9 cellular contexts compared by ENCODE assay signal in the genomic region with DNA sequence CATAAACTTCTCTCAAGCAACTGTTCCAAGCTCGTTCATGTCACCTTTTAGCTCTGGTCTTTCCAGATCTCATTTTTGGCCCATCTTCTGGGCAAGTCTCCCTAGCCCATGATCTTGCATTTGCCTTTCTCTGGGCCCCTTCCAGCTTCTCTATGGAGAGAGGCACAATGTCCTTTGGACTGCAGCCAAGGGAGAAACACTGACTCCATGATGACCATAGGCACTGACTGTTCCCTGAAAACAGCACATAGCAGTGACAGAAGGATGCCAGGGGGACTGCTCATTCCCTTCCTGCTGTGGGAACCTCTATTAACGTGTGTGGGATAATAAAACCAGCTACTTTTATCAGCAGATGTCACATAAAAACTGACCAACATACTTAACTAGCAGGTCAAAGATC.
DNase-seq lines count a peak whose midpoint lies in the region; ATAC-seq and TF ChIP-seq lines count a peak whose summit lies in the region.
"Had no signal": no experiment of that assay in that cellular context is flagged by ENCODE, and none has a peak within 500 bp of the region (broad histone marks: within the 10 kb centered on the region; RNA-seq: fewer than 3 reads in every experiment).

No MANE protein-coding gene starts in this region.

- no peak overlapping the region for H3K27ac Mint-ChIP-seq in CD8-positive, alpha-beta memory T cell
- H3K27ac Mint-ChIP-seq: activated T-helper 1 cell treated with anti-CD3 and anti-CD28 coated beads, Interleukin-12 subunit alpha, Interleukin-12 subunit beta, Interleukin-2, Interleukin-4 antibody, amounts not matched to agents 30 ng/mL and 10 ng/mL and 1 ng/mL, durations not matched to agents 14 hours and 24 hours and 36 hours had no signal

- ATAC-seq in gastroesophageal sphincter (peak; percentile 85), sciatic nerve (peak; percentile 59), HG03135 (IDR thresholded peaks at IDR 0.05; ENCODE audit: unreplicated experiment) (no peak)

- no peak for TF ChIP-seq EP300 in gastroesophageal sphincter (IDR thresholded peaks at IDR 0.05)

- no peaks in the 10 kb centered on the region for H3K9me3 Mint-ChIP-seq in CD8-positive, alpha-beta memory T cell
- H3K9me3 Mint-ChIP-seq: activated T-helper 1 cell treated with anti-CD3 and anti-CD28 coated beads, Interleukin-12 subunit alpha, Interleukin-12 subunit beta, Interleukin-2, Interleukin-4 antibody, amounts not matched to agents 30 ng/mL and 10 ng/mL and 1 ng/mL, durations not matched to agents 14 hours and 24 hours and 36 hours had no signal

- no peaks in the 10 kb centered on the region for H3K36me3 ChIP-seq in gastroesophageal sphincter
- H3K36me3 ChIP-seq in CD8-positive, alpha-beta memory T cell (ENCODE audit: insufficient read depth, low read length): no peaks in the 10 kb centered on the region

- CTCF ChIA-PET in RWPE1 (lab: Yijun Ruan, JAX): no interaction called here
- CTCF ChIA-PET in CD8-positive, alpha-beta memory T cell (lab: Charles Lee): no interaction called here

- TF ChIP-seq CTCF in RWPE1 (conservative IDR thresholded peaks at IDR 0.05; ENCODE audit: low read depth): no peak
- TF ChIP-seq CTCF in gastroesophageal sphincter (IDR thresholded peaks at IDR 0.05): no peak

- H3K27me3 Mint-ChIP-seq in CD8-positive, alpha-beta memory T cell: no peaks in the 10 kb centered on the region

- H3K4me1 ChIP-seq in gastroesophageal sphincter: peaks cover 9 to 29% (median 12%) of the 10 kb centered on the region in 3 donors
- no peaks in the 10 kb centered on the region for H3K4me1 ChIP-seq in CD8-positive, alpha-beta memory T cell (ENCODE audit: insufficient read depth, low read length)

- H3K4me3 ChIP-seq in gastroesophageal sphincter: no peak overlapping the region
- H3K4me3 ChIP-seq in CD8-positive, alpha-beta memory T cell (ENCODE audit: low read length): no peak overlapping the region

- no peak overlapping the region for H3K4me3 Mint-ChIP-seq in CD8-positive, alpha-beta memory T cell
- H3K4me3 Mint-ChIP-seq: activated T-helper 1 cell treated with anti-CD3 and anti-CD28 coated beads, Interleukin-12 subunit alpha, Interleukin-12 subunit beta, Interleukin-2, Interleukin-4 antibody, amounts not matched to agents 30 ng/mL and 10 ng/mL and 1 ng/mL, durations not matched to agents 14 hours and 24 hours and 36 hours had no signal

- H3K36me3 Mint-ChIP-seq in CD8-positive, alpha-beta memory T cell: no peaks in the 10 kb centered on the region

- intact Hi-C loops in sciatic nerve (cut with DNase I): no loop called here

- peak; percentile 1 for DNase-seq in DMS153 treated with DMSO at 0.1 percent for 48 hours (lab: John Stamatoyannopoulos, UW; ENCODE audit: unreplicated experiment)
- DNase-seq in RWPE1 (ENCODE audit: low spot score): peak; percentile 14
- no peak for DNase-seq in sciatic nerve (ENCODE audit: low spot score)
- DNase-seq in CD1c-positive myeloid dendritic cell (ENCODE audit: extremely low spot score): no peak
- DNase-seq in CD8-positive, alpha-beta memory T cell: no peak
- DNase-seq in NCI-H2171 treated with DMSO at 0.1 percent for 48 hours (lab: John Stamatoyannopoulos, UW): no peak

- no peaks in the 10 kb centered on the region for H3K9me3 ChIP-seq in gastroesophageal sphincter
- no peaks in the 10 kb centered on the region for H3K9me3 ChIP-seq in CD8-positive, alpha-beta memory T cell (ENCODE audit: low read length)

- H3K27ac ChIP-seq in RWPE1 (peak overlapping the region; percentile 65), gastroesophageal sphincter (peak overlapping the region; percentile 74 to 97 (median 80))
- no peak overlapping the region for H3K27ac ChIP-seq in CD8-positive, alpha-beta memory T cell (ENCODE audit: low read depth, low read length)

- POLR2A ChIA-PET in RWPE1 (lab: Yijun Ruan, JAX; ENCODE audit: low non-redundant PET): no interaction called here
- POLR2A ChIA-PET in CD8-positive, alpha-beta memory T cell (lab: Charles Lee): no interaction called here

- WGBS in gastroesophageal sphincter (ENCODE audit: low coverage in 1 of 2), 2 donors: 10 to 12% methylated on average over 2 of the region's 2 CpGs

- H3K4me1 Mint-ChIP-seq in CD8-positive, alpha-beta memory T cell: no peaks in the 10 kb centered on the region

- H3K27me3 ChIP-seq in gastroesophageal sphincter: no peaks in the 10 kb centered on the region
- H3K27me3 ChIP-seq in CD8-positive, alpha-beta memory T cell (ENCODE audit: insufficient read depth, low read length, poor library complexity, severe bottlenecking): no peaks in the 10 kb centered on the region

- no peak for TF ChIP-seq POLR2A in gastroesophageal sphincter (IDR thresholded peaks at IDR 0.05)

Comparison
In these comparisons a context has a peak if more than half of its experiments do, and no peak if none do; other contexts are left out.
1. DNase-seq: peak in DMS153 treated with DMSO at 0.1 percent for 48 hours (single experiment) and RWPE1 (single experiment); none in sciatic nerve (single experiment), CD1c-positive myeloid dendritic cell (single experiment), CD8-positive, alpha-beta memory T cell (0 of 5) and NCI-H2171 treated with DMSO at 0.1 percent for 48 hours (single experiment).